In the genomic region with DNA sequence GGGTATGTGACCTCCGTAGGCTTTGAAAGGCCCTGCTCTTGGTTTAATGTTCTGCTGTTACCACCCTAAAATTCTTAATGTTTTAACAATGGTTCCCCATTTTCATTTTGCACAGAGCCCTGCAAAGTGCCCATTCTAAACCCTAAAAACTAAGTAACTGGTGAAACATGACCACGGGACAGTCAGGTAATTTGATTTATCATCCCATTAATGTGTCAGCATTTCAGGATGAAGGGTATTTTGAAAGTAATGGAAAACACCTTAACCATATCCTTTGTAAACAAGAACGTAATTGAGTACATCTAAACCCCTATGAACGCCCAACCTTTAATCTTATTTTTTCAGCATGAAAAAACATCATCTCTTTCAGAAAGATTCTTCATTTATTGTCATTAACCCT, we compare ENCODE assay signal across 21 cellular contexts. TPM values are rescaled to one million over a fixed set of nuclear protein-coding genes. Genes with fewer than 3 reads are reported as not detected.
DNase-seq lines count a peak whose midpoint lies in the region; ATAC-seq and TF ChIP-seq lines count a peak whose summit lies in the region.
"Had no signal": no experiment of that assay in that cellular context is flagged by ENCODE, and none has a peak within 500 bp of the region (broad histone marks: within the 10 kb centered on the region; RNA-seq: fewer than 3 reads in every experiment).

No MANE protein-coding gene starts in this region.

- H3K9ac ChIP-seq in mesenchymal stem cell (ENCODE audit: low read length) (no peak overlapping the region), smooth muscle cell (ENCODE audit: low read depth) (peak overlapping the region; percentile 47)

- no peaks in the 10 kb centered on the region for H3K36me3 ChIP-seq in brain microvascular endothelial cell (replicated peaks)
- peaks cover 0 to 2% of the 10 kb centered on the region in 2 experiments for H3K36me3 ChIP-seq in mesenchymal stem cell (ENCODE audit: control insufficient read depth in 1 of 2, insufficient read depth in 2 of 2, low read depth in 1 of 2, low read length in 2 of 2)
- H3K36me3 ChIP-seq in smooth muscle cell (ENCODE audit: low read depth): no peaks in the 10 kb centered on the region
- H3K36me3 ChIP-seq: tibial artery had no signal

- no peak overlapping the region for H3K14ac ChIP-seq in mesenchymal stem cell (ENCODE audit: low read length in 2 of 2)

- in situ Hi-C loops in brain microvascular endothelial cell (cut with HindIII; ENCODE audit: low pct_ligation_motif_present, low sequenced_read_pairs): no loop called here

- ATAC-seq in stimulated activated naive CD8-positive, alpha-beta T cell treated with anti-CD3 and anti-CD28 coated beads, Interleukin-15, amount 100 ng/mL, for 72 hours: no peak
- ATAC-seq: naive thymus-derived CD4-positive, alpha-beta T cell; stimulated activated naive CD8-positive, alpha-beta T cell treated with anti-CD3 and anti-CD28 coated beads, Interleukin-15, Interleukin-2, amounts not matched to agents 100 U/mL and 50 U/mL, for 24 hours had no signal

- H4K91ac ChIP-seq in mesenchymal stem cell (ENCODE audit: low read length): no peak overlapping the region

- no peak overlapping the region for H3K4ac ChIP-seq in mesenchymal stem cell (ENCODE audit: low read depth in 1 of 2, low read length in 2 of 2)

- H3K4me3 Mint-ChIP-seq in stimulated activated naive CD8-positive, alpha-beta T cell treated with anti-CD3 and anti-CD28 coated beads, Interleukin-15, amount 100 ng/mL, for 72 hours: no peak overlapping the region
- H3K4me3 Mint-ChIP-seq: naive thymus-derived CD4-positive, alpha-beta T cell had no signal

- peak overlapping the region; percentile 53 for H2AK5ac ChIP-seq in mesenchymal stem cell (ENCODE audit: low read length, severe bottlenecking)

- POLR2A ChIA-PET in HEK293T (lab: Yijun Ruan, JAX): no interaction called here

- H3K9me3 Mint-ChIP-seq in stimulated activated naive CD8-positive, alpha-beta T cell treated with anti-CD3 and anti-CD28 coated beads, Interleukin-15, amount 100 ng/mL, for 72 hours: no peaks in the 10 kb centered on the region

- no peaks in the 10 kb centered on the region for H3K4me1 Mint-ChIP-seq in stimulated activated naive CD8-positive, alpha-beta T cell treated with anti-CD3 and anti-CD28 coated beads, Interleukin-15, amount 100 ng/mL, for 72 hours

- H3K4me1 ChIP-seq in mesenchymal stem cell (ENCODE audit: control insufficient read depth, insufficient read depth, low read depth, low read length): peaks cover 10% of the 10 kb centered on the region
- peaks cover 21% of the 10 kb centered on the region for H3K4me1 ChIP-seq in smooth muscle cell (ENCODE audit: low read depth)

- no peak overlapping the region for H3K27ac Mint-ChIP-seq in stimulated activated naive CD8-positive, alpha-beta T cell treated with anti-CD3 and anti-CD28 coated beads, Interleukin-15, amount 100 ng/mL, for 72 hours
- H3K27ac Mint-ChIP-seq: naive thymus-derived CD4-positive, alpha-beta T cell had no signal

- H3K27ac ChIP-seq in brain microvascular endothelial cell: peak overlapping the region; percentile 10
- peak overlapping the region; percentile 25 for H3K27ac ChIP-seq in mesenchymal stem cell (ENCODE audit: low read length, poor library complexity, severe bottlenecking)
- H3K27ac ChIP-seq in smooth muscle cell (ENCODE audit: low read depth): peak overlapping the region; percentile 100
- H3K27ac ChIP-seq: coronary artery, tibial artery had no signal

- peaks cover 31% of the 10 kb centered on the region for H3K79me1 ChIP-seq in mesenchymal stem cell (replicated peaks; ENCODE audit: low read length, poor library complexity, severe bottlenecking)

- no peak overlapping the region for H2BK12ac ChIP-seq in mesenchymal stem cell (ENCODE audit: low read length in 2 of 2)

- 77% methylated on average over 1 of the region's 4 CpGs for WGBS in mesenchymal stem cell
- 80% methylated on average over 4 of the region's 4 CpGs for WGBS in smooth muscle cell (ENCODE audit: low lambda C conversion rate)

- peaks cover 18% of the 10 kb centered on the region for H3K27me3 Mint-ChIP-seq in stimulated activated naive CD8-positive, alpha-beta T cell treated with anti-CD3 and anti-CD28 coated beads, Interleukin-15, amount 100 ng/mL, for 72 hours

- H3F3A ChIP-seq in smooth muscle cell (ENCODE audit: low read depth): peaks cover 6% of the 10 kb centered on the region

- TF ChIP-seq CTCF in brain microvascular endothelial cell (IDR thresholded peaks at IDR 0.05; ENCODE audit: low read depth, low read length, missing control alignments): no peak
- TF ChIP-seq CTCF in smooth muscle cell (IDR thresholded peaks at IDR 0.05; ENCODE audit: borderline replicate concordance, insufficient read depth, poor library complexity, severe bottlenecking): no peak

- H3K4me3 ChIP-seq in brain microvascular endothelial cell (ENCODE audit: low read depth, low read length): no peak overlapping the region
- H3K4me3 ChIP-seq in mesenchymal stem cell (ENCODE audit: insufficient read depth in 1 of 2, low read depth in 1 of 2, low read length in 2 of 2): no peak overlapping the region
- no peak overlapping the region for H3K4me3 ChIP-seq in smooth muscle cell
- H3K4me3 ChIP-seq: coronary artery, tibial artery had no signal

- no peak overlapping the region for H2BK120ac ChIP-seq in mesenchymal stem cell (ENCODE audit: low read depth, low read length)

- DNase-seq in HEK293T (ENCODE audit: extremely low spot score) (no peak), brain microvascular endothelial cell (no peak), mesenchymal stem cell (no peak), smooth muscle cell (lab: John Stamatoyannopoulos, UW; ENCODE audit: unreplicated experiment) (no peak), COR-L47 (lab: John Stamatoyannopoulos, UW) (no peak), NOMO-1 treated with DMSO at 0.1 percent for 48 hours (lab: John Stamatoyannopoulos, UW; ENCODE audit: unreplicated experiment) (no peak)
- no peak for DNase-seq in stimulated activated naive CD8-positive, alpha-beta T cell treated with anti-CD3 and anti-CD28 coated beads, Interleukin-15, amount 100 ng/mL, for 72 hours
- DNase-seq: activated CD4-positive, alpha-beta T cell treated with anti-CD3 and anti-CD28 coated beads for 48 hours; activated naive CD4-positive, alpha-beta T cell treated with Interleukin-2 at 50 U/mL for 16 hours; activated T-cell treated with anti-CD3 and anti-CD28 coated beads, Interleukin-2, amount 50 U/mL, for 48 hours; DMS 273 treated with DMSO at 0.1 percent for 48 hours; KBM-7; naive thymus-derived CD4-positive, alpha-beta T cell; NCI-H1436 treated with DMSO at 0.1 percent for 48 hours; NK-92 treated with Interleukin-12 subunit alpha and Interleukin-12 subunit beta, amount 100 ng/mL, for 24 hours; nucleus accumbens; retina; stimulated activated naive CD8-positive, alpha-beta T cell treated with anti-CD3 and anti-CD28 coated beads, Interleukin-15, Interleukin-2, amounts not matched to agents 100 U/mL and 50 U/mL, for 24 hours; T-helper 2 cell; tibial artery had no signal

- no peak overlapping the region for H2BK5ac ChIP-seq in mesenchymal stem cell (ENCODE audit: low read depth, low read length, poor library complexity, severe bottlenecking)

- H3K18ac ChIP-seq in mesenchymal stem cell (ENCODE audit: low read depth in 1 of 2, low read length in 2 of 2): no peak overlapping the region

- H3K9me3 ChIP-seq in mesenchymal stem cell (ENCODE audit: control insufficient read depth, low read length) (no peaks in the 10 kb centered on the region), smooth muscle cell (replicated peaks; ENCODE audit: low read depth) (no peaks in the 10 kb centered on the region)
- H3K9me3 ChIP-seq: tibial artery had no signal

- CTCF ChIA-PET in HEK293T (lab: Yijun Ruan, JAX): no interaction called here

- H4K8ac ChIP-seq in mesenchymal stem cell (ENCODE audit: low read length): no peak overlapping the region

- no peaks in the 10 kb centered on the region for H3K27me3 ChIP-seq in brain microvascular endothelial cell (replicated peaks)
- no peaks in the 10 kb centered on the region for H3K27me3 ChIP-seq in mesenchymal stem cell (ENCODE audit: control insufficient read depth in 1 of 2, insufficient read depth in 1 of 2, low read length in 2 of 2)
- H3K27me3 ChIP-seq in smooth muscle cell (ENCODE audit: low read depth): no peaks in the 10 kb centered on the region
- H3K27me3 ChIP-seq: tibial artery had no signal

- H3K4me2 ChIP-seq in mesenchymal stem cell (ENCODE audit: low read length, poor library complexity, severe bottlenecking) (no peak overlapping the region), smooth muscle cell (peak overlapping the region; percentile 46)

- no peak overlapping the region for H2BK15ac ChIP-seq in mesenchymal stem cell (ENCODE audit: low read depth, poor library complexity, severe bottlenecking)

- peaks cover 49% of the 10 kb centered on the region for H3K79me2 ChIP-seq in smooth muscle cell (ENCODE audit: low read depth)

- H3K23ac ChIP-seq in mesenchymal stem cell (ENCODE audit: low read length in 2 of 2): no peak overlapping the region

- H2AFZ ChIP-seq in mesenchymal stem cell (ENCODE audit: low read depth, low read length): no peak overlapping the region
- no peak overlapping the region for H2AFZ ChIP-seq in smooth muscle cell (ENCODE audit: low read depth)

- H4K20me1 ChIP-seq in smooth muscle cell (ENCODE audit: low read depth): peaks cover 25% of the 10 kb centered on the region

TF ChIP-seq in HEK293T, 16 proteins besides CTCF, POLR2A, EP300 and RAD21:
- TF ChIP-seq ZNF384 (IDR thresholded peaks at IDR 0.05) (no peak), ARNT (IDR thresholded peaks at IDR 0.05) (no peak), FOXM1 (IDR thresholded peaks at IDR 0.05; ENCODE audit: borderline replicate concordance) (no peak), L3MBTL2 (conservative IDR thresholded peaks at IDR 0.05) (no peak)
- TF ChIP-seq, protein P1, sequence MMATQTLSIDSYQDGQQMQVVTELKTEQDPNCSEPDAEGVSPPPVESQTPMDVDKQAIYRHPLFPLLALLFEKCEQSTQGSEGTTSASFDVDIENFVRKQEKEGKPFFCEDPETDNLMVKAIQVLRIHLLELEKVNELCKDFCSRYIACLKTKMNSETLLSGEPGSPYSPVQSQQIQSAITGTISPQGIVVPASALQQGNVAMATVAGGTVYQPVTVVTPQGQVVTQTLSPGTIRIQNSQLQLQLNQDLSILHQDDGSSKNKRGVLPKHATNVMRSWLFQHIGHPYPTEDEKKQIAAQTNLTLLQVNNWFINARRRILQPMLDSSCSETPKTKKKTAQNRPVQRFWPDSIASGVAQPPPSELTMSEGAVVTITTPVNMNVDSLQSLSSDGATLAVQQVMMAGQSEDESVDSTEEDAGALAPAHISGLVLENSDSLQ (IDR thresholded peaks at IDR 0.05): peak; percentile 65

RNA-seq across cellular contexts. Expression of gene SCHIP1, which starts 15.9 kb away (rescaled TPM):
- polyA plus RNA-seq in mesenchymal stem cell (2013, experiment 1 of 2): 7.2 TPM
- 7.2 TPM for polyA plus RNA-seq in mesenchymal stem cell (2013, experiment 2 of 2)
- 2.4 and 12.4 TPM in 2 replicates for total RNA-seq in smooth muscle cell
- 3.5 and 5.1 TPM in 2 replicates for polyA plus RNA-seq in smooth muscle cell
- total RNA-seq: naive thymus-derived CD4-positive, alpha-beta T cell had no signal
- polyA plus RNA-seq: naive thymus-derived CD4-positive, alpha-beta T cell had no signal

Comparison
In these comparisons a context has a peak if more than half of its experiments do, and no peak if none do; other contexts are left out.
1. H3K27ac ChIP-seq: peak in every context shown above with its lines; median percentile 100 in smooth muscle cell; 25 in mesenchymal stem cell; 10 in brain microvascular endothelial cell.